ENCODE assay signal across 8 cellular contexts in genomic region chr4:27010334-27010940, GRCh38.
A peak's percentile ranks its signal among the peaks of the same experiment; 100 is the strongest.
DNase-seq lines count a peak whose midpoint lies in the region; ATAC-seq and TF ChIP-seq lines count a peak whose summit lies in the region.

No MANE protein-coding gene starts in this region.

- peak; percentile 64 for ATAC-seq in GM18519 (IDR thresholded peaks at IDR 0.05; ENCODE audit: low FRiP score, unreplicated experiment)
- ATAC-seq in HG03103 (IDR thresholded peaks at IDR 0.05; ENCODE audit: low read depth, unreplicated experiment), result peak; percentile 82

- H3K79me2 ChIP-seq in mesendoderm (ENCODE audit: control insufficient read depth, insufficient read depth, low read length), result no peaks in the 10 kb centered on the region

- H3K56ac ChIP-seq in mesendoderm (ENCODE audit: low read length), result no peak overlapping the region

- no peak overlapping the region for H4K5ac ChIP-seq in mesendoderm (ENCODE audit: low read length)

- intact Hi-C loops in dorsolateral prefrontal cortex (cut with DNase I), result loop anchor here in 1 of 2 donors (1.0 to 10.0 kb wide), 3 partner anchors 149 to 556 kb away; partner anchors contain the start of gene TBC1D19

- no peaks in the 10 kb centered on the region for H3K4me1 ChIP-seq in mesendoderm (ENCODE audit: control insufficient read depth, low read depth, low read length)

- H3K4ac ChIP-seq in mesendoderm (ENCODE audit: low read depth, low read length), result no peak overlapping the region

- H2BK120ac ChIP-seq in mesendoderm (ENCODE audit: low read depth, low read length), result no peak overlapping the region

- WGBS in mesendoderm (ENCODE audit: extremely low coverage, insufficient coverage, low lambda C conversion rate), result no CpG with 5 or more reads among the region's 6 CpGs

- H3K27me3 ChIP-seq in dorsolateral prefrontal cortex, result no peaks in the 10 kb centered on the region
- H3K27me3 ChIP-seq in mesendoderm (ENCODE audit: insufficient read depth, low read length, poor library complexity), result no peaks in the 10 kb centered on the region

- DNase-seq in AG04449 (ENCODE audit: low read depth, low spot score), result no peak
- peak; percentile 13 for DNase-seq in NCI-H345 (lab: John Stamatoyannopoulos, UW)
- peak; percentile 28 to 37 for DNase-seq in activated CD4-positive, alpha-beta T cell treated with anti-CD3 and anti-CD28 coated beads for 24 hours (ENCODE audit: low read depth in 2 of 2)
- peak; percentile 32 to 73 (median 62) for DNase-seq in dorsolateral prefrontal cortex
- DNase-seq in mesendoderm, result peak; percentile 67
- peak; percentile 70 for DNase-seq in stimulated activated CD8-positive, alpha-beta memory T cell treated with anti-CD3 and anti-CD28 coated beads, Interleukin-4, amount 100 ng/mL, for 48 hours

- no peak overlapping the region for H3K23ac ChIP-seq in mesendoderm (ENCODE audit: low read length)

- H3K79me1 ChIP-seq in mesendoderm (ENCODE audit: low read length), result no peaks in the 10 kb centered on the region

- H4K8ac ChIP-seq in mesendoderm (ENCODE audit: low read depth, low read length), result no peak overlapping the region

- TF ChIP-seq CTCF in AG04449 (IDR thresholded peaks at IDR 0.05; ENCODE audit: insufficient read depth, low read length, missing control alignments) (peak; percentile 61), dorsolateral prefrontal cortex (IDR thresholded peaks at IDR 0.05 in 54 of 56, conservative IDR thresholded peaks at IDR 0.05 in 2 of 56; ENCODE audit: low read depth in 1 of 56, partially characterized antibody in 56 of 56) (peak; percentile 65 to 97 (median 91))

- no peak overlapping the region for H3K18ac ChIP-seq in mesendoderm (ENCODE audit: low read length)

- no peaks in the 10 kb centered on the region for H3K36me3 ChIP-seq in mesendoderm (ENCODE audit: control insufficient read depth, insufficient read depth, low read length)

- H2BK5ac ChIP-seq in mesendoderm (ENCODE audit: low read length), result no peak overlapping the region

- POLR2A ChIA-PET in AG04449 (lab: Yijun Ruan, JAX), result no interaction called here

- no peak overlapping the region for H3K4me2 ChIP-seq in mesendoderm (ENCODE audit: low read length)

- no peak overlapping the region for H2BK15ac ChIP-seq in mesendoderm (replicated peaks; ENCODE audit: low read depth)

- H2AK5ac ChIP-seq in mesendoderm (ENCODE audit: low read length), result no peak overlapping the region

- H3K4me3 ChIP-seq in AG04449 (ENCODE audit: low read depth, low read length) (no peak overlapping the region), dorsolateral prefrontal cortex (peak overlapping the region in 2 of 59 donors; percentile 8 to 15), mesendoderm (ENCODE audit: low read length) (no peak overlapping the region)

- peak overlapping the region in 5 of 59 donors; percentile 5 to 40 (median 9) for H3K27ac ChIP-seq in dorsolateral prefrontal cortex
- no peak overlapping the region for H3K27ac ChIP-seq in mesendoderm (ENCODE audit: low read depth, low read length)

- no peak overlapping the region for H3K9ac ChIP-seq in mesendoderm (ENCODE audit: low read length)

- CTCF ChIA-PET in AG04449 (lab: Yijun Ruan, JAX), result interaction anchor here (0.6 to 4.7 kb wide), 26 partner anchors 8 to 1023 kb away, joined by 3 to 17 read pairs (median 4); partner anchors contain the start of gene STIM2
